ENCODE assay signal across 1 cellular context in the genomic region with DNA sequence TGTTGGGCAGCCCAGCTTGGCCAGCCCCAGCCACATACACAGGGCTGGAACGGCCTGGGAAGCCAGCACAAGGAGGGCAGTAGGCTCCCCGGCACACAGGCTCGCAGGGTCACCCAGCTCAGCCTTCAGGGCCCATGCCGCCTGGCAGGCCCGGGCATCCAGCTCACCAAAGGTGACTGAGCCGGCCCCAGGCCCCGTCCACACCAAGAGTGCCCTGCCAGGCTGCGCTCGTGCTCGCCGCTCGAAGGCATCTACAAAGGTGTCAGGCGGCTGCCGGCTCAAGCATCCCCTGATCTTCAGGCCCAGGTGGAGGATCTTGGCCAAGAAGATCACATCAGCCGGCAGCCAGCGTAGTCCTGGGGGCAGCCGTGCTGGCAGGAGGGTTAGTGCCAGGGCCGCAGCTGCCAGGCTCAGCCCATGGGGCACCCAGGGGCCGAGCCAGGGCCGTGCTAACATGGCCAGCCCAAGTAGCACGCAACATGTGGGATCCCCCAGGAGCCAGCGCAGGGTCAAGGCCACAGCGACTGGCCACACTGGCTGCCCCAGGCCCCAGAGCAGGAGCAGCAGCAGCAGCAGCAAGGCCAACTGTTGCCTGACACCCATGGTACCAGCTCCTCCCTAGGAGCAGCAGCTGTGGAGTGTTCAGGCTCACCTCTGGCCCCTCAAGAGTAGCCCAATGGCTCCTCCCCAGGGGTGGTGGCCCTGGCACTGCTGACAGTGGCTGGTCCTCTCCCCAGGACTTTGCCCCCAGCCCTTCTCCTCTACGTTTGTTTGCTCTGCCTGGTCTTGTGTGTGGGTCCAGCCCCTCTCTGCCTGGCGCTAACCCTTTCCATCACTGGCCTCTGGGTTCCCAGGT.
A peak's percentile ranks its signal among the peaks of the same experiment; 100 is the strongest.
TF ChIP-seq lines count a peak whose summit lies in the region.

A gene with protein sequence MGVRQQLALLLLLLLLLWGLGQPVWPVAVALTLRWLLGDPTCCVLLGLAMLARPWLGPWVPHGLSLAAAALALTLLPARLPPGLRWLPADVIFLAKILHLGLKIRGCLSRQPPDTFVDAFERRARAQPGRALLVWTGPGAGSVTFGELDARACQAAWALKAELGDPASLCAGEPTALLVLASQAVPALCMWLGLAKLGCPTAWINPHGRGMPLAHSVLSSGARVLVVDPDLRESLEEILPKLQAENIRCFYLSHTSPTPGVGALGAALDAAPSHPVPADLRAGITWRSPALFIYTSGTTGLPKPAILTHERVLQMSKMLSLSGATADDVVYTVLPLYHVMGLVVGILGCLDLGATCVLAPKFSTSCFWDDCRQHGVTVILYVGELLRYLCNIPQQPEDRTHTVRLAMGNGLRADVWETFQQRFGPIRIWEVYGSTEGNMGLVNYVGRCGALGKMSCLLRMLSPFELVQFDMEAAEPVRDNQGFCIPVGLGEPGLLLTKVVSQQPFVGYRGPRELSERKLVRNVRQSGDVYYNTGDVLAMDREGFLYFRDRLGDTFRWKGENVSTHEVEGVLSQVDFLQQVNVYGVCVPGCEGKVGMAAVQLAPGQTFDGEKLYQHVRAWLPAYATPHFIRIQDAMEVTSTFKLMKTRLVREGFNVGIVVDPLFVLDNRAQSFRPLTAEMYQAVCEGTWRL (minus strand): TSS at position 640 of the 856 bp plus-strand sequence. CDS start 37 bp downstream, at position 603.

TF ChIP-seq in HepG2, 621 proteins besides CTCF, POLR2A, EP300 and RAD21 (continued from another document and continues in another):
- TF ChIP-seq ZNF687 (CRISPR knock-in tag; IDR thresholded peaks at IDR 0.05) (peak; percentile 93), RXRA (CRISPR knock-in tag; IDR thresholded peaks at IDR 0.05) (peak; percentile 94), CBFB (CRISPR knock-in tag; IDR thresholded peaks at IDR 0.05) (peak; percentile 33; the same call in 1 of the 2 replicates), ZNF563 (CRISPR knock-in tag; IDR thresholded peaks at IDR 0.05) (peak; percentile 49; the same call in 1 of the 2 replicates), ZNF251 (CRISPR knock-in tag; IDR thresholded peaks at IDR 0.05) (peak; percentile 83; the same call in 1 of the 2 replicates), PPARG (CRISPR knock-in tag; conservative IDR thresholded peaks at IDR 0.05) (0 out of 2 replicates have a peak, but pooled peaks have one; percentile 29), GATAD1 (CRISPR knock-in tag; IDR thresholded peaks at IDR 0.05) (0 out of 2 replicates have a peak, but pooled peaks have one; percentile 55), HNRNPH1 (optimal IDR thresholded peaks at IDR 0.05; ENCODE audit: low read depth, low read length) (no peak), ATF7 (IDR thresholded peaks at IDR 0.05) (no peak), ATF7 (CRISPR knock-in tag; IDR thresholded peaks at IDR 0.05) (no peak), ZBTB7A (CRISPR knock-in tag; IDR thresholded peaks at IDR 0.05) (peak; percentile 82; the same call in 1 of the 2 replicates), CREM (IDR thresholded peaks at IDR 0.05) (peak; percentile 42; the same call in 1 of the 2 replicates), CREM (CRISPR knock-in tag; IDR thresholded peaks at IDR 0.05) (no peak), MTA1 (CRISPR knock-in tag; IDR thresholded peaks at IDR 0.05; ENCODE audit: borderline replicate concordance) (peak; percentile 93), MED13 (CRISPR knock-in tag; IDR thresholded peaks at IDR 0.05) (no peak), GTF3A (CRISPR knock-in tag; conservative IDR thresholded peaks at IDR 0.05) (peak; percentile 85; the same call in 1 of the 2 replicates), CBX2 (IDR thresholded peaks at IDR 0.05; ENCODE audit: low read depth, low read length) (no peak), CBX2 (CRISPR knock-in tag; IDR thresholded peaks at IDR 0.05; ENCODE audit: low read depth) (no peak), ZNF609 (CRISPR knock-in tag; IDR thresholded peaks at IDR 0.05; ENCODE audit: borderline replicate concordance) (peak; percentile 86), IKZF4 (CRISPR knock-in tag; IDR thresholded peaks at IDR 0.05; ENCODE audit: borderline replicate concordance, low read depth, not compliant biosample characterization) (peak; percentile 53), TRIM24 (CRISPR knock-in tag; IDR thresholded peaks at IDR 0.05) (no peak), NR2C2 (CRISPR knock-in tag; IDR thresholded peaks at IDR 0.05; ENCODE audit: borderline replicate concordance) (peak; percentile 86), HIC2 (CRISPR knock-in tag; IDR thresholded peaks at IDR 0.05; ENCODE audit: low read depth) (peak; percentile 98), SUZ12 (IDR thresholded peaks at IDR 0.05; ENCODE audit: low read depth, low read length) (no peak), ZNF629 (CRISPR knock-in tag; conservative IDR thresholded peaks at IDR 0.05) (peak; percentile 43; the same call in 1 of the 2 replicates), BRD4 (CRISPR knock-in tag; IDR thresholded peaks at IDR 0.05) (no peak; the same call in 1 of the 2 replicates), DMTF1 (CRISPR knock-in tag; IDR thresholded peaks at IDR 0.05) (no peak), FOXP1 (IDR thresholded peaks at IDR 0.05) (no peak), FOXP1 (CRISPR knock-in tag; IDR thresholded peaks at IDR 0.05) (no peak), NFYC (CRISPR knock-in tag; IDR thresholded peaks at IDR 0.05) (no peak), FLYWCH1 (CRISPR knock-in tag; IDR thresholded peaks at IDR 0.05) (no peak), NAIF1 (CRISPR knock-in tag; IDR thresholded peaks at IDR 0.05; ENCODE audit: borderline replicate concordance) (peak; percentile 53; the same call in 1 of the 2 replicates), IKZF1 (IDR thresholded peaks at IDR 0.05) (no peak), XBP1 (CRISPR knock-in tag; IDR thresholded peaks at IDR 0.05) (no peak), PATZ1 (CRISPR knock-in tag; IDR thresholded peaks at IDR 0.05) (peak; percentile 76), THYN1 (CRISPR knock-in tag; IDR thresholded peaks at IDR 0.05; ENCODE audit: borderline replicate concordance, low read depth) (no peak)
- TF ChIP-seq, protein P1, sequence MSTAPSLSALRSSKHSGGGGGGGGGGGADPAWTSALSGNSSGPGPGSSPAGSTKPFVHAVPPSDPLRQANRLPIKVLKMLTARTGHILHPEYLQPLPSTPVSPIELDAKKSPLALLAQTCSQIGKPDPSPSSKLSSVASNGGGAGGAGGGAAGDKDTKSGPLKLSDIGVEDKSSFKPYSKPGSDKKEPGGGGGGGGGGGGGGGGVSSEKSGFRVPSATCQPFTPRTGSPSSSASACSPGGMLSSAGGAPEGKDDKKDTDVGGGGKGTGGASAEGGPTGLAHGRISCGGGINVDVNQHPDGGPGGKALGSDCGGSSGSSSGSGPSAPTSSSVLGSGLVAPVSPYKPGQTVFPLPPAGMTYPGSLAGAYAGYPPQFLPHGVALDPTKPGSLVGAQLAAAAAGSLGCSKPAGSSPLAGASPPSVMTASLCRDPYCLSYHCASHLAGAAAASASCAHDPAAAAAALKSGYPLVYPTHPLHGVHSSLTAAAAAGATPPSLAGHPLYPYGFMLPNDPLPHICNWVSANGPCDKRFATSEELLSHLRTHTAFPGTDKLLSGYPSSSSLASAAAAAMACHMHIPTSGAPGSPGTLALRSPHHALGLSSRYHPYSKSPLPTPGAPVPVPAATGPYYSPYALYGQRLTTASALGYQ (CRISPR knock-in tag; IDR thresholded peaks at IDR 0.05), result peak; percentile 57; the same call in 1 of the 2 replicates
